Comparison of ENCODE assay signal across 20 cellular contexts in the genomic region with DNA sequence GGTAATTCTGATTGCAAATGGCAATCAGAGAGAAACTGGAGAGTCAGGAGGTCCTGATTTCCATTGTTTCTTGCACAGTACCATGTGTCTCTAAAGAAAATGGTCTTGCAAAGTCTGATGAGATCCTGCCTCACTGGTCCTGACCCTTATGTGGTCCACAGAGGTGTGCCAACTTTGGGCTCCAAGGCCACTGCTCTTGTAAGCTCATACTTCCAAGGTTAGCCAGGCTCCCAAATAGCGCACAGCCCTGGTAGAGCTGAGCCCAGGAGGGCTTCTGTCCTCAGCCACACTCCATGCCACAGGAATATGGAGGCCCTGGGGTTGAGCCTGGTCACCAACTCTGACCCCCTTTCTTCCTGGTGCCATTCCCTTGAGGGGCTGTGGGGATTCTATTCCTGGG.
DNase-seq lines count a peak whose midpoint lies in the region; ATAC-seq and TF ChIP-seq lines count a peak whose summit lies in the region.
"Had no signal": no experiment of that assay in that cellular context is flagged by ENCODE, and none has a peak within 500 bp of the region (broad histone marks: within the 10 kb centered on the region; RNA-seq: fewer than 3 reads in every experiment).

No MANE protein-coding gene starts in this region.

- H4K20me1 ChIP-seq in PC-9 (ENCODE audit: insufficient read depth), result no peaks in the 10 kb centered on the region

- no peaks in the 10 kb centered on the region for H3K36me3 Mint-ChIP-seq in naive thymus-derived CD8-positive, alpha-beta T cell
- H3K36me3 Mint-ChIP-seq in activated naive CD4-positive, alpha-beta T cell treated with anti-CD3 and anti-CD28 coated beads, Interleukin-2, amount 10 ng/mL, durations not matched to agents 7 days and 5 days, result no peaks in the 10 kb centered on the region
- H3K36me3 Mint-ChIP-seq: CD4-positive, CD25-positive, alpha-beta regulatory T cell; CD8-positive, alpha-beta memory T cell had no signal

- no peak overlapping the region for H2AFZ ChIP-seq in PC-9
- H2AFZ ChIP-seq: GM23338 had no signal

- intact Hi-C loops in PC-9 (cut with micrococcal nuclease; ENCODE audit: unreplicated experiment), result no loop called here

- WGBS in suprapubic skin, result 100% methylated on average over 1 of the region's 1 CpG

- no peak for TF ChIP-seq EP300 in suprapubic skin (IDR thresholded peaks at IDR 0.05)

- H3K79me2 ChIP-seq in PC-9 (ENCODE audit: low read depth), result no peaks in the 10 kb centered on the region

- H3K4me3 Mint-ChIP-seq in naive thymus-derived CD8-positive, alpha-beta T cell, result no peak overlapping the region
- H3K4me3 Mint-ChIP-seq in activated naive CD4-positive, alpha-beta T cell treated with anti-CD3 and anti-CD28 coated beads, Interleukin-2, amount 10 ng/mL, durations not matched to agents 7 days and 5 days, result no peak overlapping the region
- H3K4me3 Mint-ChIP-seq: CD4-positive, CD25-positive, alpha-beta regulatory T cell; CD8-positive, alpha-beta memory T cell; GM23338; HFFc6 had no signal

- no peak for TF ChIP-seq POLR2A in suprapubic skin (IDR thresholded peaks at IDR 0.05)

- DNase-seq in PC-9 (no peak), epithelial cell of prostate (ENCODE audit: low read depth, low spot score) (no peak), mesenteric fat pad (ENCODE audit: low spot score) (peak; percentile 28), suprapubic skin (ENCODE audit: low spot score in 2 of 2) (peak in 1 of 2 donors; percentile 57), NOMO-1 (lab: John Stamatoyannopoulos, UW; ENCODE audit: unreplicated experiment in 2 of 2) (no peak), H7 (no peak)
- no peak for DNase-seq in naive thymus-derived CD8-positive, alpha-beta T cell
- no peak for DNase-seq in activated naive CD4-positive, alpha-beta T cell treated with anti-CD3 and anti-CD28 coated beads, Interleukin-2, amount 10 ng/mL, durations not matched to agents 7 days and 5 days
- DNase-seq: BE2C; C1 segment of cervical spinal cord; CD4-positive, CD25-positive, alpha-beta regulatory T cell; CD8-positive, alpha-beta memory T cell; COR-L47; DMS153; DMS79 treated with DMSO at 0.1 percent for 48 hours; GF-D8; HFFc6 had no signal

- H3K27ac Mint-ChIP-seq in naive thymus-derived CD8-positive, alpha-beta T cell, result no peak overlapping the region
- H3K27ac Mint-ChIP-seq in activated naive CD4-positive, alpha-beta T cell treated with anti-CD3 and anti-CD28 coated beads, Interleukin-2, amount 10 ng/mL, durations not matched to agents 7 days and 5 days, result no peak overlapping the region
- H3K27ac Mint-ChIP-seq: GM23338, HFFc6 had no signal

- no TSS peak for BruUV-seq in PC-9 (replicated peaks; lab: Mats Ljungman, UMichigan)

- H3K27me3 ChIP-seq in PC-9 (ENCODE audit: insufficient read depth, low read depth) (no peaks in the 10 kb centered on the region), suprapubic skin (no peaks in the 10 kb centered on the region), H7 (ENCODE audit: control insufficient read depth, insufficient read depth, low read length) (no peaks in the 10 kb centered on the region)
- H3K27me3 ChIP-seq: BE2C had no signal

- TF ChIP-seq CTCF in PC-9 (conservative IDR thresholded peaks at IDR 0.05) (no peak), suprapubic skin (IDR thresholded peaks at IDR 0.05) (no peak)

- H3K9me3 Mint-ChIP-seq in naive thymus-derived CD8-positive, alpha-beta T cell, result peaks cover 0 to 3% (median 0%) of the 10 kb centered on the region in 9 donors
- H3K9me3 Mint-ChIP-seq in activated naive CD4-positive, alpha-beta T cell treated with anti-CD3 and anti-CD28 coated beads, Interleukin-2, amount 10 ng/mL, durations not matched to agents 7 days and 5 days, result no peaks in the 10 kb centered on the region
- H3K9me3 Mint-ChIP-seq: CD4-positive, CD25-positive, alpha-beta regulatory T cell; CD8-positive, alpha-beta memory T cell; GM23338; HFFc6 had no signal

- no peaks in the 10 kb centered on the region for H3K36me3 ChIP-seq in PC-9 (ENCODE audit: low read depth)
- no peaks in the 10 kb centered on the region for H3K36me3 ChIP-seq in suprapubic skin
- H3K36me3 ChIP-seq in H7 (replicated peaks; ENCODE audit: control insufficient read depth, insufficient read depth, low read length), result no peaks in the 10 kb centered on the region
- H3K36me3 ChIP-seq: BE2C had no signal

- no peaks in the 10 kb centered on the region for H3K4me1 Mint-ChIP-seq in naive thymus-derived CD8-positive, alpha-beta T cell
- H3K4me1 Mint-ChIP-seq in activated naive CD4-positive, alpha-beta T cell treated with anti-CD3 and anti-CD28 coated beads, Interleukin-2, amount 10 ng/mL, durations not matched to agents 7 days and 5 days, result no peaks in the 10 kb centered on the region
- H3K4me1 Mint-ChIP-seq: CD4-positive, CD25-positive, alpha-beta regulatory T cell; CD8-positive, alpha-beta memory T cell had no signal

- H3K4me2 ChIP-seq in PC-9, result peak overlapping the region; percentile 41
- H3K4me2 ChIP-seq: GM23338 had no signal

- peaks cover 81% of the 10 kb centered on the region for H3K4me1 ChIP-seq in PC-9 (replicated peaks; ENCODE audit: insufficient read depth)
- H3K4me1 ChIP-seq in suprapubic skin, result peaks cover 49% of the 10 kb centered on the region

- no peaks in the 10 kb centered on the region for H3K9me2 ChIP-seq in PC-9 (ENCODE audit: insufficient read depth)

- H3K27ac ChIP-seq in PC-9, result peak overlapping the region; percentile 77
- peak overlapping the region; percentile 31 for H3K27ac ChIP-seq in epithelial cell of prostate
- peak overlapping the region; percentile 1 for H3K27ac ChIP-seq in suprapubic skin
- H3K27ac ChIP-seq: HL-60 had no signal

- H3K4me3 ChIP-seq in PC-9 (no peak overlapping the region), suprapubic skin (no peak overlapping the region), H7 (ENCODE audit: insufficient read depth, low read depth, low read length) (no peak overlapping the region)
- H3K4me3 ChIP-seq: GM23338 had no signal

- H3K9me3 ChIP-seq in PC-9 (ENCODE audit: insufficient read depth, low read depth) (no peaks in the 10 kb centered on the region), suprapubic skin (no peaks in the 10 kb centered on the region)
- H3K9me3 ChIP-seq: BE2C had no signal

- peaks cover 46% of the 10 kb centered on the region for H3F3A ChIP-seq in PC-9 (ENCODE audit: insufficient read depth, low read depth)

- no peak for ATAC-seq in naive thymus-derived CD8-positive, alpha-beta T cell
- ATAC-seq: GM23338, HCT116 had no signal

- POLR2A ChIA-PET in PC-9 (lab: Charles Lee; ENCODE audit: unreplicated experiment), result interaction anchor here (0.5 to 0.7 kb wide), 2 partner anchors 11 to 77 kb away, joined by 3 to 4 read pairs; no protein-coding TSS in a partner anchor
- POLR2A ChIA-PET in naive thymus-derived CD8-positive, alpha-beta T cell (lab: Charles Lee), result no interaction called here

- peaks cover 5 to 16% (median 9%) of the 10 kb centered on the region in 5 donors for H3K27me3 Mint-ChIP-seq in naive thymus-derived CD8-positive, alpha-beta T cell
- H3K27me3 Mint-ChIP-seq in activated naive CD4-positive, alpha-beta T cell treated with anti-CD3 and anti-CD28 coated beads, Interleukin-2, amount 10 ng/mL, durations not matched to agents 7 days and 5 days, result peaks cover 8% of the 10 kb centered on the region

- CTCF ChIA-PET in PC-9 (lab: Charles Lee), result no interaction called here
- CTCF ChIA-PET in activated naive CD4-positive, alpha-beta T cell treated with anti-CD3 and anti-CD28 coated beads, Interleukin-2, amount 10 ng/mL, durations not matched to agents 7 days and 5 days (lab: Charles Lee), result no interaction called here

Comparison
In these comparisons a context has a peak if more than half of its experiments do, and no peak if none do; other contexts are left out.
1. H3K27ac ChIP-seq: peak in every context shown above with its lines; median percentile 77 in PC-9; 31 in epithelial cell of prostate; 1 in suprapubic skin.